Comparison of ENCODE assay signal across 9 cellular contexts in the genomic region with DNA sequence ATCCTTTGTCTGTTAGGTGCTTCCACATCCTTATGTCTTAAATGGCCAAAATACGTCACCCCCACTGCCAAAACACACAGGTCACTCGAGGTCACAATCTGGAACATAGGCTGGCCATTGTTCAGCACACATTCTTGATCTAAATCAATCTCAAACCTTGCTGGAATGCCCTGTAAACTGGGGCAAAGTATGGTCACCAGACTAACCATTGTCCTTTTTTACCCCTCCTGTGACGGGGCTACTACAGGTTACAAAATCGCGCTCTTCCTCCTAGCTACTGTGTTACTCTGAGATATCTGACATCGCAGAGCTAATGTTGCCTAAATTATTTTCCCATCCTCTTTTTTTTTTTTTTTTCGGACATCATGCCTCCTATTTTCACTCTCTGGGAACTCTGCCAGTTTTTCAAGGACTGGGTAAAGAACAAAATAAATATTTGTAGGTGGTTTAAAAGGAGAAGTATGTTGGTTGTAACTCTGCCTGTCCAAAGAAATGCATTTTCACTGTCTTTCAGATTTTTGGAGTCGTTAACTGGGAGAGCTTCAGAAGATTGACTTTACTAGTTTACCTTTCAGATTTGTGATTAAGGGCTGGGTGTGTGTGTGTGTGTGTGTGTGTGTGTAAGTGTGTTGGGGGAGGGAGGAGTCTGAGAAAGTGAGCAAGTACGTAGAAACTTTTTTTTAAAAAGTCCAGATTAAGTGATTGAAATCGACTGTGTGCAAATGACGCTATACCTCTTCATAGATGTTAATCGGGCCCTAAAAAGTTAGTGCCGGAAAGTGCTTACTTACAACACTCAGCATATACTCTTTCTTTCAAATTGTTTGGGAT. TPM values are rescaled to one million over a fixed set of nuclear protein-coding genes. Genes with fewer than 3 reads are reported as not detected.
DNase-seq lines count a peak whose midpoint lies in the region; ATAC-seq, FAIRE-seq and TF ChIP-seq lines count a peak whose summit lies in the region.
"Had no signal": no experiment of that assay in that cellular context is flagged by ENCODE, and none has a peak within 500 bp of the region (broad histone marks: within the 10 kb centered on the region; RNA-seq: fewer than 3 reads in every experiment).

No MANE protein-coding gene starts in this region.

- TF ChIP-seq CTCF in GM06990 (IDR thresholded peaks at IDR 0.05; ENCODE audit: insufficient read depth, low read length, poor library complexity, severe bottlenecking) (no peak), Peyer's patch (IDR thresholded peaks at IDR 0.05) (no peak), foreskin keratinocyte (conservative IDR thresholded peaks at IDR 0.05) (no peak), progenitor cell of endocrine pancreas (IDR thresholded peaks at IDR 0.05; ENCODE audit: unreplicated experiment) (no peak)

- DNase-seq in GM06990 (ENCODE audit: extremely low read depth, insufficient read length) (no peak), Peyer's patch (no peak), foreskin keratinocyte (peak in 1 of 2 donors; percentile 15), progenitor cell of endocrine pancreas (ENCODE audit: low spot score, unreplicated experiment) (no peak), dedifferentiated amniotic fluid mesenchymal stem cell (ENCODE audit: extremely low spot score) (no peak), RCC 7860 (ENCODE audit: low spot score) (no peak)
- DNase-seq: NCI-H2081 treated with DMSO at 0.1 percent for 48 hours had no signal

- H3K36me3 ChIP-seq in GM06990 (ENCODE audit: control insufficient read depth, insufficient read depth, low read length): no peaks in the 10 kb centered on the region
- no peaks in the 10 kb centered on the region for H3K36me3 ChIP-seq in Peyer's patch

- peaks cover 56% of the 10 kb centered on the region for H3K4me1 Mint-ChIP-seq in progenitor cell of endocrine pancreas (ENCODE audit: low read depth)

- H3K4me3 ChIP-seq in GM06990 (replicated peaks; ENCODE audit: low read depth, low read length) (peak overlapping the region; percentile 64), Peyer's patch (peak overlapping the region in 3 of 4 donors; percentile 23 to 65 (median 62))

- H3K4me1 ChIP-seq in Peyer's patch: peaks cover 0 to 29% (median 0%) of the 10 kb centered on the region in 4 donors
- H3K4me1 ChIP-seq in foreskin keratinocyte: peaks cover 12% of the 10 kb centered on the region

- ATAC-seq in foreskin keratinocyte: no peak
- no peak for ATAC-seq in HG02678 (IDR thresholded peaks at IDR 0.05; ENCODE audit: unreplicated experiment)
- no peak for ATAC-seq in GM18517 (IDR thresholded peaks at IDR 0.05; ENCODE audit: unreplicated experiment)

- no peaks in the 10 kb centered on the region for H3K27me3 Mint-ChIP-seq in progenitor cell of endocrine pancreas

- no peak for FAIRE-seq in RCC 7860 (lab: Jason Lieb, UNC)

- no peaks in the 10 kb centered on the region for H3K9me3 ChIP-seq in Peyer's patch

- peak overlapping the region; percentile 94 for H3K27ac Mint-ChIP-seq in progenitor cell of endocrine pancreas

- no peak for TF ChIP-seq POLR2A in Peyer's patch (IDR thresholded peaks at IDR 0.05)

- H3K27ac ChIP-seq in Peyer's patch (peak overlapping the region; percentile 55 to 80 (median 70)), foreskin keratinocyte (peak overlapping the region; percentile 43)

- H3K27me3 ChIP-seq in GM06990 (replicated peaks; ENCODE audit: control insufficient read depth, insufficient read depth, low read length) (no peaks in the 10 kb centered on the region; the same call in 1 of the 2 replicates), Peyer's patch (no peaks in the 10 kb centered on the region), foreskin keratinocyte (no peaks in the 10 kb centered on the region)

- peaks cover 3% of the 10 kb centered on the region for H3K36me3 Mint-ChIP-seq in progenitor cell of endocrine pancreas (ENCODE audit: insufficient read depth)

- H3K9me3 Mint-ChIP-seq in progenitor cell of endocrine pancreas (ENCODE audit: low read depth): no peaks in the 10 kb centered on the region

- H3K4me3 Mint-ChIP-seq in progenitor cell of endocrine pancreas (ENCODE audit: low read depth): peak overlapping the region; percentile 90

RNA-seq across cellular contexts. Expression of gene KIAA1217, which starts 0.9 kb away (rescaled TPM):
- total RNA-seq in Peyer's patch: 100 to 1,000 TPM in 1 of 4 donors, 10 to 100 TPM in 3; 46.9 to 108 (median 61.5) TPM
- total RNA-seq in foreskin keratinocyte: 17.1 and 17.5 TPM in 2 replicates
- 3.2 and 4.1 TPM in 2 replicates for polyA plus RNA-seq in foreskin keratinocyte
- total RNA-seq in progenitor cell of endocrine pancreas: 117 and 121 TPM in 2 replicates
